8 cellular contexts compared by ENCODE assay signal in genomic region chr6:75893058-75893775, GRCh38.
DNase-seq lines count a peak whose midpoint lies in the region; ATAC-seq, FAIRE-seq and TF ChIP-seq lines count a peak whose summit lies in the region.

No MANE protein-coding gene starts in this region.

- H3K36me3 ChIP-seq in H1 (ENCODE audit: control insufficient read depth in 2 of 4, insufficient read depth in 4 of 4, low read length in 3 of 4) = 0 out of 8 replicates have a peak, but pooled peaks cover 0 to 3% (median 0%) of the 10 kb centered on the region in 4 experiments

- FAIRE-seq in G401.6 (lab: Jason Lieb, UNC) (peak; percentile 97), H1 (lab: Jason Lieb, UNC) (peak; percentile 60)

- H2BK5ac ChIP-seq in H1 (ENCODE audit: low read depth, low read length) = no peak overlapping the region

- TF ChIP-seq EP300 in H1 (IDR thresholded peaks at IDR 0.05; ENCODE audit: borderline replicate concordance in 1 of 2, low read depth in 2 of 2, low read length in 2 of 2) = no peak

- H3K27ac ChIP-seq in H1 (ENCODE audit: low read depth, low read length) = no peak overlapping the region

- CTCF ChIA-PET in H1 (lab: Charles Lee; ENCODE audit: partially characterized antibody) = interaction anchor here (0.5 to 6.4 kb wide), 45 partner anchors 9 to 1573 kb away, joined by 3 to 84 read pairs (median 4); no protein-coding TSS in a partner anchor

- H3K4ac ChIP-seq in H1 (replicated peaks; ENCODE audit: insufficient read length, low read depth, low read length) = no peak overlapping the region

- no peak overlapping the region for H2AFZ ChIP-seq in H1 (ENCODE audit: low read length)

- no peak overlapping the region for H3K4me3 ChIP-seq in H1 (ENCODE audit: extremely low read depth in 1 of 4, insufficient read depth in 2 of 4, low read depth in 3 of 4, low read length in 4 of 4)

- no peak overlapping the region for H4K5ac ChIP-seq in H1 (ENCODE audit: insufficient read length, low read depth, low read length)

- H2BK15ac ChIP-seq in H1 (ENCODE audit: low read length) = no peak overlapping the region

- no peak overlapping the region for H3K56ac ChIP-seq in H1 (replicated peaks; ENCODE audit: insufficient read length, low read depth, low read length)

- TF ChIP-seq RAD21 in H1 (IDR thresholded peaks at IDR 0.05 in 1 of 2, conservative IDR thresholded peaks at IDR 0.05 in 1 of 2; ENCODE audit: low read depth in 2 of 2, low read length in 2 of 2) = peak; percentile 80 to 84

- H3K23me2 ChIP-seq in H1 (ENCODE audit: low read depth, low read length) = no peaks in the 10 kb centered on the region

- H4K8ac ChIP-seq in H1 (ENCODE audit: extremely low read depth, insufficient read depth, low read length) = no peak overlapping the region

- no peak overlapping the region for H2AK5ac ChIP-seq in H1 (ENCODE audit: low read depth, low read length)

- H3K9me3 ChIP-seq in H1 (ENCODE audit: insufficient read depth in 2 of 2, low read depth in 1 of 2, low read length in 1 of 2) = no peaks in the 10 kb centered on the region

- H3K9ac ChIP-seq in H1 (replicated peaks in 1 of 4; ENCODE audit: extremely low read depth in 1 of 4, low read depth in 3 of 4, low read length in 3 of 4) = no peak overlapping the region

- 21% methylated on average over 5 of the region's 5 CpGs; no CpG with 5 or more reads in 1 of the 2 experiments for WGBS in H1 (ENCODE audit: extremely low coverage in 1 of 2, insufficient coverage in 1 of 2, insufficient read length in 1 of 2, insufficient replicate concordance in 2 of 2, low coverage in 1 of 2, low lambda C conversion rate in 2 of 2, missing lambda C conversion rate in 1 of 2), 2 experiments

- no peak overlapping the region for H2BK20ac ChIP-seq in H1 (ENCODE audit: low read length)

- no peak for TF ChIP-seq POLR2A in H1 (IDR thresholded peaks at IDR 0.05; ENCODE audit: control extremely low read depth in 1 of 2, low read depth in 2 of 2, low read length in 2 of 2)

- no peak overlapping the region for H3K14ac ChIP-seq in H1 (ENCODE audit: insufficient read length)

- H3K23ac ChIP-seq in H1 (ENCODE audit: insufficient read length) = no peak overlapping the region

- TF ChIP-seq CTCF in H1 (IDR thresholded peaks at IDR 0.05; ENCODE audit: control extremely low read depth in 1 of 3, insufficient read depth in 1 of 3, low read depth in 1 of 3, low read length in 3 of 3) = peak in 2 of 3 experiments; percentile 37 to 68; a peak in 2 of 4 replicates

- H4K20me1 ChIP-seq in H1 (replicated peaks in 1 of 2; ENCODE audit: control insufficient read depth in 1 of 2, insufficient read depth in 2 of 2, low read length in 2 of 2) = no peaks in the 10 kb centered on the region

- H3K27me3 ChIP-seq in H1 (replicated peaks in 1 of 4; ENCODE audit: control insufficient read depth in 3 of 4, extremely low read depth in 1 of 4, insufficient read depth in 3 of 4, low read length in 3 of 4) = no peaks in the 10 kb centered on the region

- no peaks in the 10 kb centered on the region for H3K4me1 ChIP-seq in H1 (replicated peaks in 1 of 4; ENCODE audit: control insufficient read depth in 3 of 4, insufficient read depth in 4 of 4, low read length in 3 of 4)

- POLR2A ChIA-PET in H1 (lab: Charles Lee; ENCODE audit: partially characterized antibody) = interaction anchor here (1.1 to 1.4 kb wide), 2 partner anchors 17 to 291 kb away, joined by 3 to 5 read pairs; partner anchors contain the start of gene SENP6

- H2BK120ac ChIP-seq in H1 (replicated peaks; ENCODE audit: low read depth, low read length) = no peak overlapping the region

- DNase-seq in KG1 (lab: John Stamatoyannopoulos, UW) (peak; percentile 16), OCI-M1 (lab: John Stamatoyannopoulos, UW) (peak; percentile 91), H1 (ENCODE audit: low read depth in 1 of 2, low spot score in 2 of 2) (no peak), middle frontal gyrus (ENCODE audit: extremely low spot score, low spot score) (peak; percentile 60), islet precursor cell (no peak)

- no peak overlapping the region for H3K18ac ChIP-seq in H1 (ENCODE audit: extremely low read depth, low read length)

- H4K91ac ChIP-seq in H1 (replicated peaks; ENCODE audit: insufficient read length, low read length) = no peak overlapping the region

- no peaks in the 10 kb centered on the region for H3K79me2 ChIP-seq in H1 (ENCODE audit: control insufficient read depth in 1 of 2, insufficient read depth in 2 of 2, low read length in 2 of 2)

- no peaks in the 10 kb centered on the region for H3K79me1 ChIP-seq in H1 (ENCODE audit: low read depth, low read length)

- ATAC-seq in GM21619 (IDR thresholded peaks at IDR 0.05; ENCODE audit: unreplicated experiment) = peak; percentile 86
- no peak for ATAC-seq in HG02840 (IDR thresholded peaks at IDR 0.05; ENCODE audit: low FRiP score, unreplicated experiment)

- no peak overlapping the region for H2BK12ac ChIP-seq in H1 (ENCODE audit: low read depth, low read length)

- no peak overlapping the region for H3K4me2 ChIP-seq in H1 (ENCODE audit: insufficient read depth in 1 of 2, low read depth in 2 of 2, low read length in 2 of 2)

TF ChIP-seq in H1, 55 proteins besides CTCF, POLR2A, EP300 and RAD21 (continues in another document):
- no peak for TF ChIP-seq ZNF274 (IDR thresholded peaks at IDR 0.05; ENCODE audit: borderline replicate concordance, extremely low read depth, low read length)
- TF ChIP-seq CEBPB (IDR thresholded peaks at IDR 0.05; ENCODE audit: low read depth, low read length) = no peak
- no peak for TF ChIP-seq TEAD4 (IDR thresholded peaks at IDR 0.05; ENCODE audit: low read depth, low read length)
- TF ChIP-seq TCF12 (IDR thresholded peaks at IDR 0.05; ENCODE audit: low read depth, low read length) = no peak
- TF ChIP-seq CREB1 (IDR thresholded peaks at IDR 0.05) = no peak
- no peak for TF ChIP-seq KDM1A (IDR thresholded peaks at IDR 0.05; ENCODE audit: borderline replicate concordance, low read length)

Comparison
In these comparisons a context has a peak if more than half of its experiments do, and no peak if none do; other contexts are left out.
1. DNase-seq: peak in KG1 (single experiment), OCI-M1 (single experiment) and middle frontal gyrus (single experiment); none in H1 (0 of 2) and islet precursor cell (single experiment).